8 cellular contexts compared by ENCODE assay signal in the genomic region with DNA sequence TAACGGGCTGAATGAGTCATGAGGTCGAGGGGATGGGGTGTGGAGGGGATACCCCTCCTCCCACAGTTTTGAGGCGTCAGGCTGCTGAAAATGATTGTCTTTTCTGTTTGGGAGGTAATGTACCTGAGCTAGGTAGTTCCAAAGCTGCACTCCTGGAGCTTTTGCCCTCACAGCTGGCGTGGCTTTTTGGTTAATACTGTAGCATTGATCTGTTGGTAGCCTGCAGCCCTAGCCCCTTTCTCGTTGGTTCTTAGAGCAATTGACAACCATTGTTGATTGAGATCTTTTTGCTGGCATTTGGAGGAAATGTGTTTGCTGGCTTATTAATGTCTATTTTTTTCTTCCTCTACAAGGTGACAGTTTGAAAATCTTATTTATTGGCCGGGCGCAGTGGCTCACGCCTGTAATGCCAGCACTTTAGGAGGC. TPM values are rescaled to one million over a fixed set of nuclear protein-coding genes. Genes with fewer than 3 reads are reported as not detected.
DNase-seq lines count a peak whose midpoint lies in the region; ATAC-seq, FAIRE-seq and TF ChIP-seq lines count a peak whose summit lies in the region.

No MANE protein-coding gene starts in this region.

- H3K9me2 ChIP-seq in SU-DHL-6 (replicated peaks; ENCODE audit: insufficient read depth, low read length) = no peaks in the 10 kb centered on the region

- H3K79me2 ChIP-seq in SU-DHL-6 (ENCODE audit: insufficient read depth, low read length) = peaks cover 65% of the 10 kb centered on the region
- H3K79me2 ChIP-seq in fibroblast of lung (ENCODE audit: control insufficient read depth, insufficient read depth, low read length) = peaks cover 48% of the 10 kb centered on the region

- no peaks in the 10 kb centered on the region for H3K27me3 ChIP-seq in SU-DHL-6 (ENCODE audit: low read length)
- no peaks in the 10 kb centered on the region for H3K27me3 ChIP-seq in fibroblast of lung (ENCODE audit: control insufficient read depth, insufficient read depth, low read length)
- no peaks in the 10 kb centered on the region for H3K27me3 ChIP-seq in prostate gland (replicated peaks; ENCODE audit: insufficient read depth)

- H3K4me3 ChIP-seq in SU-DHL-6 (ENCODE audit: insufficient read depth, low read length, poor library complexity, severe bottlenecking) (peak overlapping the region; percentile 65), fibroblast of lung (replicated peaks in 1 of 4; ENCODE audit: control extremely low read depth in 1 of 4, insufficient read depth in 1 of 4, low read depth in 3 of 4, low read length in 4 of 4) (peak overlapping the region; percentile 74 to 100 (median 97)), prostate gland (peak overlapping the region; percentile 96 to 100)

- H2AFZ ChIP-seq in SU-DHL-6 (ENCODE audit: low read depth, low read length, severe bottlenecking) (no peak overlapping the region), fibroblast of lung (ENCODE audit: low read length) (peak overlapping the region; percentile 31)

- H3K27ac ChIP-seq in SU-DHL-6 (ENCODE audit: low read depth, low read length) = peak overlapping the region; percentile 97
- peak overlapping the region; percentile 89 for H3K27ac ChIP-seq in fibroblast of lung (ENCODE audit: insufficient read depth, low read length)
- H3K27ac ChIP-seq in prostate gland = peak overlapping the region; percentile 98 to 99

- DNase-seq in fibroblast of lung (ENCODE audit: low read depth in 2 of 2) (no peak), prostate gland (ENCODE audit: low spot score) (no peak), H54 (ENCODE audit: insufficient read length, low spot score) (no peak), D721Med (ENCODE audit: insufficient read length, low spot score) (no peak)
- DNase-seq in activated effector memory CD4-positive, alpha-beta T cell treated with anti-CD3 and anti-CD28 coated beads, Interleukin-2, amount 50 U/mL, for 16 hours = no peak

- TF ChIP-seq CTCF in SU-DHL-6 (IDR thresholded peaks at IDR 0.05; ENCODE audit: insufficient read depth, low read length, poor library complexity, severe bottlenecking) = no peak
- no peak for TF ChIP-seq CTCF in fibroblast of lung (conservative IDR thresholded peaks at IDR 0.05 in 1 of 2, IDR thresholded peaks at IDR 0.05 in 1 of 2; ENCODE audit: low read depth in 1 of 2, low read length in 2 of 2)
- TF ChIP-seq CTCF in prostate gland (IDR thresholded peaks at IDR 0.05) = no peak
- TF ChIP-seq CTCF in D721Med (IDR thresholded peaks at IDR 0.05; ENCODE audit: insufficient read depth, missing control alignments) = no peak

- H3K9me3 ChIP-seq in ES-I3 (ENCODE audit: control insufficient read depth, insufficient read depth, low read length) (no peaks in the 10 kb centered on the region), SU-DHL-6 (ENCODE audit: insufficient read depth, low read length) (no peaks in the 10 kb centered on the region), fibroblast of lung (ENCODE audit: control insufficient read depth, insufficient read depth, low read depth, low read length) (no peaks in the 10 kb centered on the region), prostate gland (no peaks in the 10 kb centered on the region)

- peaks cover 14% of the 10 kb centered on the region for H3F3A ChIP-seq in SU-DHL-6 (ENCODE audit: insufficient read depth)

- intact Hi-C loops in prostate gland (cut with DNase I) = loop anchor here (1.0 to 5.0 kb wide), 2 partner anchors 22 to 123 kb away; a partner anchor contains a TSS

- H3K36me3 ChIP-seq in ES-I3 (ENCODE audit: insufficient read depth, low read length) = peaks cover 40% of the 10 kb centered on the region
- H3K36me3 ChIP-seq in SU-DHL-6 (ENCODE audit: low read length) = peaks cover 35% of the 10 kb centered on the region
- peaks cover 22% of the 10 kb centered on the region for H3K36me3 ChIP-seq in fibroblast of lung (ENCODE audit: control insufficient read depth, insufficient read depth, low read length)
- peaks cover 0 to 7% of the 10 kb centered on the region in 2 donors for H3K36me3 ChIP-seq in prostate gland

- ATAC-seq in GM19328 (IDR thresholded peaks at IDR 0.05; ENCODE audit: unreplicated experiment) = no peak

- H3K4me1 ChIP-seq in ES-I3 (ENCODE audit: insufficient read depth, low read length) = peaks cover 6% of the 10 kb centered on the region; the same call in 1 of the 2 replicates
- H3K4me1 ChIP-seq in fibroblast of lung (ENCODE audit: control insufficient read depth, extremely low read depth, insufficient read depth, low read length) = peaks cover 5% of the 10 kb centered on the region
- H3K4me1 ChIP-seq in prostate gland (replicated peaks) = peaks cover 8% of the 10 kb centered on the region

- FAIRE-seq in H54 (lab: Jason Lieb, UNC) (no peak), D721Med (lab: Jason Lieb, UNC) (no peak)

- H3K4me2 ChIP-seq in SU-DHL-6 (ENCODE audit: low read depth, low read length, poor library complexity, severe bottlenecking) (peak overlapping the region; percentile 75), fibroblast of lung (ENCODE audit: extremely low read depth, insufficient read depth, low read length) (peak overlapping the region; percentile 85)

- peak overlapping the region; percentile 87 for H3K9ac ChIP-seq in ES-I3 (ENCODE audit: low read depth, low read length)
- peak overlapping the region; percentile 100 for H3K9ac ChIP-seq in SU-DHL-6 (ENCODE audit: low read length)
- peak overlapping the region; percentile 91 for H3K9ac ChIP-seq in fibroblast of lung (ENCODE audit: insufficient read depth, low read length)

- peaks cover 19% of the 10 kb centered on the region; the same call in 1 of the 2 replicates for H4K20me1 ChIP-seq in SU-DHL-6 (ENCODE audit: low read depth, low read length)
- no peaks in the 10 kb centered on the region for H4K20me1 ChIP-seq in fibroblast of lung (ENCODE audit: control insufficient read depth, extremely low read depth, insufficient read depth, low read length)

- WGBS in prostate gland = 8% methylated on average over 8 of the region's 8 CpGs

- TF ChIP-seq POLR2A in prostate gland (IDR thresholded peaks at IDR 0.05) (no peak), H54 (IDR thresholded peaks at IDR 0.05; ENCODE audit: low read depth, low read length) (no peak)

RNA-seq across cellular contexts. Expression of a gene that starts 1.8 kb away (rescaled TPM):
- total RNA-seq in fibroblast of lung = 33.6 and 52.8 TPM in 2 replicates
- polyA plus RNA-seq in fibroblast of lung = 16.4 and 21.5 TPM in 2 replicates
- polyA plus RNA-seq in fibroblast of lung (2012) = 47.6 and 70.0 TPM in 2 replicates
- 66.4 and 79.9 TPM in 2 replicates for polyA minus RNA-seq in fibroblast of lung (ENCODE audit: low replicate concordance)
- total RNA-seq in prostate gland = 100 to 1,000 TPM in 1 of 2 donors, 10 to 100 TPM in 1; 83.4 to 151 TPM

RNA-seq across cellular contexts. Expression of a gene that starts 21.6 kb away (rescaled TPM):
- total RNA-seq in fibroblast of lung = 115 and 117 TPM in 2 replicates
- polyA plus RNA-seq in fibroblast of lung = 68.6 and 105 TPM in 2 replicates
- 114 and 188 TPM in 2 replicates for polyA plus RNA-seq in fibroblast of lung (2012)
- polyA minus RNA-seq in fibroblast of lung (ENCODE audit: low replicate concordance) = 120 and 199 TPM in 2 replicates
- total RNA-seq in prostate gland = 100 to 1,000 TPM; 114 to 151 TPM

RNA-seq across cellular contexts. Expression of a gene that starts 39.1 kb away (rescaled TPM):
- total RNA-seq in fibroblast of lung (9.0 and 14.2 TPM in 2 replicates), prostate gland (10 to 100 TPM; 51.6 to 84.2 TPM)
- 10.7 and 11.8 TPM in 2 replicates for polyA plus RNA-seq in fibroblast of lung
- polyA plus RNA-seq in fibroblast of lung (2012) = 16.7 and 23.2 TPM in 2 replicates
- polyA minus RNA-seq in fibroblast of lung (ENCODE audit: low replicate concordance) = 23.1 and 38.0 TPM in 2 replicates

RNA-seq across cellular contexts. Expression of a gene that starts 53.7 kb away (rescaled TPM):
- 0.26 and 0.33 TPM in 2 replicates for total RNA-seq in fibroblast of lung
- polyA plus RNA-seq in fibroblast of lung = 0.15 and 0.22 TPM in 2 replicates
- 0.31 and 0.46 TPM in 2 replicates for polyA plus RNA-seq in fibroblast of lung (2012)
- polyA minus RNA-seq in fibroblast of lung (ENCODE audit: low replicate concordance) = 0.15 TPM in 1 of 2 replicates, not detected in the other
- total RNA-seq in prostate gland = 1 to 10 TPM; 1.5 to 3.1 TPM
